Comparison of ENCODE assay signal across 13 cellular contexts in genomic region chr20:63461364-63461763, GRCh38. TPM values are rescaled to one million over a fixed set of nuclear protein-coding genes. Genes with fewer than 3 reads are reported as not detected.
DNase-seq lines count a peak whose midpoint lies in the region; TF ChIP-seq lines count a peak whose summit lies in the region.
"Had no signal": no experiment of that assay in that cellular context is flagged by ENCODE, and none has a peak within 500 bp of the region (broad histone marks: within the 10 kb centered on the region; RNA-seq: fewer than 3 reads in every experiment).

No MANE protein-coding gene starts in this region.

- peak overlapping the region in 39 of 59 donors; percentile 0 to 96 (median 56) for H3K27ac ChIP-seq in dorsolateral prefrontal cortex
- peak overlapping the region; percentile 50 for H3K27ac ChIP-seq in temporal lobe (ENCODE audit: low read depth, low read length)
- H3K27ac ChIP-seq: BLaER1 had no signal

- peak; percentile 20 for DNase-seq in stimulated activated CD4-positive, alpha-beta T cell treated with anti-CD3 and anti-CD28 coated beads, Interleukin-15, amount 100 ng/mL, for 24 hours
- no peak for DNase-seq in stimulated activated CD4-positive, alpha-beta T cell treated with anti-CD3 and anti-CD28 coated beads, Interleukin-1b, Interleukin-23, amount 100 ng/mL, for 48 hours
- DNase-seq in NB4 (ENCODE audit: low read depth): peak; percentile 40
- no peak for DNase-seq in dorsolateral prefrontal cortex
- no peak for DNase-seq in activated CD4-positive, CD25-positive, alpha-beta regulatory T cell (lab: John Stamatoyannopoulos, UW)
- no peak for DNase-seq in SIG-M5 treated with dmso at 0.1 percent for 504 hours (lab: John Stamatoyannopoulos, UW; ENCODE audit: unreplicated experiment)
- no peak for DNase-seq in NCI-H2227 (lab: John Stamatoyannopoulos, UW; ENCODE audit: unreplicated experiment)
- DNase-seq: effector memory CD4-positive, alpha-beta T cell; foreskin melanocyte; NCI-H1092 treated with DMSO at 0.1 percent for 48 hours; NCI-H510A had no signal

- peaks cover 0 to 57% (median 8%) of the 10 kb centered on the region in 45 donors for H3K27me3 ChIP-seq in dorsolateral prefrontal cortex

- H3K4me3 ChIP-seq in NB4 (ENCODE audit: low read depth, low read length) (no peak overlapping the region), dorsolateral prefrontal cortex (peak overlapping the region in 25 of 59 donors; percentile 1 to 43 (median 21))
- H3K4me3 ChIP-seq: BLaER1 had no signal

- TF ChIP-seq CTCF in NB4 (IDR thresholded peaks at IDR 0.05; ENCODE audit: low read depth, low read length): no peak
- no peak for TF ChIP-seq CTCF in dorsolateral prefrontal cortex (IDR thresholded peaks at IDR 0.05 in 54 of 56, conservative IDR thresholded peaks at IDR 0.05 in 2 of 56; ENCODE audit: low read depth in 1 of 56, partially characterized antibody in 56 of 56)

- TF ChIP-seq POLR2A in NB4 (IDR thresholded peaks at IDR 0.05; ENCODE audit: extremely low read depth, insufficient read length): no peak

- intact Hi-C loops in dorsolateral prefrontal cortex (cut with DNase I): no loop called here

RNA-seq across cellular contexts. Expression of gene KCNQ2, which starts 11.1 kb away (rescaled TPM):
- 100 to 1,000 TPM in 119 of 120 experiments, 10 to 100 TPM in 1; 75.7 to 403 (median 241) TPM for total RNA-seq in dorsolateral prefrontal cortex
- 136 TPM for total RNA-seq in temporal lobe

RNA-seq across cellular contexts. Expression of gene EEF1A2, which starts 37.5 kb away (rescaled TPM):
- total RNA-seq in dorsolateral prefrontal cortex: 100 to 1,000 TPM; 166 to 904 (median 657) TPM
- total RNA-seq in temporal lobe: 209 TPM

RNA-seq across cellular contexts. Expression of gene PPDPF, which starts 59.2 kb away (rescaled TPM):
- total RNA-seq in dorsolateral prefrontal cortex: 100 to 1,000 TPM in 110 of 120 experiments, 10 to 100 TPM in 10; 80.2 to 340 (median 148) TPM
- total RNA-seq in temporal lobe: 24.1 TPM

Comparison
In these comparisons a context has a peak if more than half of its experiments do, and no peak if none do; other contexts are left out.
1. DNase-seq: peak in stimulated activated CD4-positive, alpha-beta T cell treated with anti-CD3 and anti-CD28 coated beads, Interleukin-15, amount 100 ng/mL, for 24 hours (single experiment) and NB4 (single experiment); none in stimulated activated CD4-positive, alpha-beta T cell treated with anti-CD3 and anti-CD28 coated beads, Interleukin-1b, Interleukin-23, amount 100 ng/mL, for 48 hours (single experiment), dorsolateral prefrontal cortex (0 of 10), activated CD4-positive, CD25-positive, alpha-beta regulatory T cell (0 of 4), SIG-M5 treated with dmso at 0.1 percent for 504 hours (single experiment) and NCI-H2227 (single experiment).